In genomic region chr2:46869621-46870020, GRCh38 we compare ENCODE assay signal across 27 cellular contexts.
"Had no signal": no experiment of that assay in that cellular context is flagged by ENCODE, and none has a peak within 500 bp of the region (broad histone marks: within the 10 kb centered on the region; RNA-seq: fewer than 3 reads in every experiment).

No MANE protein-coding gene starts in this region.

- DNase-seq: activated CD4-positive, alpha-beta memory T cell treated with anti-CD3 and anti-CD28 coated beads for 36 hours; activated CD4-positive, alpha-beta T cell treated with anti-CD3 and anti-CD28 coated beads, Interleukin-2, amount 10 ng/mL, durations not matched to agents 24 days and 14 days; activated CD4-positive, CD25-positive, alpha-beta regulatory T cell treated with anti-CD3 and anti-CD28 coated beads, Interleukin-2, amount 50 U/mL, for 72 hours; activated CD8-positive, alpha-beta memory T cell treated with anti-CD3 and anti-CD28 coated beads, Interleukin-2, amount 50 U/mL, for 48 hours; activated gamma-delta T cell treated with Interleukin-2 at 50 U/mL for 16 hours; activated naive CD4-positive, alpha-beta T cell treated with anti-CD3 and anti-CD28 coated beads, Interleukin-2, amount 50 U/mL, for 16 hours; activated T-cell treated with anti-CD3 and anti-CD28 coated beads, Interleukin-2, amount 50 U/mL, for 24 hours; amniotic stem cell; central memory CD4-positive, alpha-beta T cell; endodermal cell; foreskin fibroblast; head of caudate nucleus; immature natural killer cell; kidney glomerular epithelial cell; nucleus accumbens; pancreas; retina; spleen; stimulated activated naive CD4-positive, alpha-beta T cell; T-helper 2 cell; tibial artery had no signal

- H3K27ac ChIP-seq: breast epithelium, pancreas, suprapubic skin, tibial artery had no signal

- H3K36me3 ChIP-seq: breast epithelium, pancreas, prostate gland, spleen, suprapubic skin, tibial artery had no signal

- H3K27me3 ChIP-seq: pancreas, spleen, suprapubic skin, tibial artery had no signal

- H3K9me3 ChIP-seq: pancreas, prostate gland, suprapubic skin had no signal

- FAIRE-seq: pancreas had no signal

- H3K4me1 ChIP-seq: prostate gland had no signal

- ATAC-seq: esophagus mucosa, left lobe of liver, pancreas had no signal

- H3K4me3 ChIP-seq: breast epithelium, lung, pancreas, prostate gland, spleen, suprapubic skin, tibial artery had no signal
